Comparison of ENCODE assay signal across 34 cellular contexts in the genomic region with DNA sequence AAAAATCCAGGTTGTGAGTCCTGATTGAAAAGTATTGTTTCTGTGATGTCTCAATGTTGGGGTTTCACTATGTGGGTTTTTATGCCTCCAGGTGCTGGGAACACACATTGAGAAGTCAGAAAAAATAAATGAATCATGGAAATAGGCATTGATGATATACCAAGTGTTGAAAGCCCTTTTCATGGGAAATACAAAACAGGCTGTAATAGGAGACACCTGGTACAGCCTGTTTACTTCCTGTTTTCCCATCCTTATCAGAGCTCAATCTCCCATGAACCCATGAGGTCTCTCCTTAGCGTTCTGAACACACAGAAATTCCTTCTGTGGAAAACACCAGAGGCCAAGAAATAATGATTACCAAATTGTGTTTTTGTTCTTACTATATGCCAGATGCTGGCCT.
DNase-seq lines count a peak whose midpoint lies in the region; ATAC-seq and TF ChIP-seq lines count a peak whose summit lies in the region.
"Had no signal": no experiment of that assay in that cellular context is flagged by ENCODE, and none has a peak within 500 bp of the region (broad histone marks: within the 10 kb centered on the region; RNA-seq: fewer than 3 reads in every experiment).

No MANE protein-coding gene starts in this region.

- H3K4me1 ChIP-seq in lower lobe of right lung: no peaks in the 10 kb centered on the region
- H3K4me1 ChIP-seq: BLaER1, colonic mucosa, gastroesophageal sphincter, pancreas, spleen, stomach, vagina had no signal

- H3K4me3 ChIP-seq in HFF-Myc (replicated peaks; ENCODE audit: low read depth, low read length) (no peak overlapping the region), lower lobe of right lung (no peak overlapping the region)
- H3K4me3 ChIP-seq: BLaER1, cardiac muscle cell, colonic mucosa, gastroesophageal sphincter, MG63, pancreas, spleen, stomach, vagina had no signal

- intact Hi-C loops in lower lobe of right lung (cut with DNase I): no loop called here

- no peaks in the 10 kb centered on the region for H3K9me3 ChIP-seq in lower lobe of right lung
- H3K9me3 ChIP-seq: BLaER1, colonic mucosa, gastroesophageal sphincter, MG63, pancreas, spleen, stomach, vagina had no signal

- no peaks in the 10 kb centered on the region for H3K27me3 ChIP-seq in lower lobe of right lung (ENCODE audit: low read depth)
- H3K27me3 ChIP-seq: BLaER1, cardiac muscle cell, colonic mucosa, gastroesophageal sphincter, MG63, pancreas, spleen, stomach, vagina had no signal

- no peak for ATAC-seq in lower lobe of right lung
- ATAC-seq: effector memory CD8-positive, alpha-beta T cell; gastroesophageal sphincter; pancreas; right cardiac atrium; T-cell; WTC11 had no signal

- H3K27ac ChIP-seq in lower lobe of right lung: no peak overlapping the region
- H3K27ac ChIP-seq: BLaER1, cardiac muscle cell, colonic mucosa, gastroesophageal sphincter, pancreas, spleen, stomach, vagina had no signal

- no peaks in the 10 kb centered on the region for H3K36me3 ChIP-seq in lower lobe of right lung
- H3K36me3 ChIP-seq: BLaER1, cardiac muscle cell, colonic mucosa, gastroesophageal sphincter, MG63, pancreas, spleen, stomach, vagina had no signal

- in situ Hi-C loops in GM13976 (cut with MboI; ENCODE audit: low sequenced_read_pairs, unreplicated experiment): no loop called here

- DNase-seq in HFF-Myc (ENCODE audit: extremely low read depth, low read depth) (peak; percentile 5), SK-N-DZ (ENCODE audit: low spot score) (peak; percentile 8), fibroblast of peridontal ligament (ENCODE audit: extremely low read depth) (peak; percentile 12), pulmonary artery endothelial cell (ENCODE audit: low read depth, low spot score) (peak; percentile 1), NCI-H345 (lab: John Stamatoyannopoulos, UW) (no peak), GM13976 (ENCODE audit: low spot score) (no peak), lower lobe of right lung (no peak)
- DNase-seq: activated CD4-positive, alpha-beta T cell treated with anti-CD3 and anti-CD28 coated beads, Interleukin-2, amount 10 ng/mL, durations not matched to agents 24 days and 14 days; activated effector memory CD4-positive, alpha-beta T cell treated with Interleukin-2 at 50 U/mL for 16 hours; activated T-cell treated with anti-CD3 and anti-CD28 coated beads, Interleukin-2, amount 50 U/mL, for 1 hour; aorta; colonic mucosa; DMS153; effector memory CD8-positive, alpha-beta T cell; hippocampal formation; left cardiac atrium; mesenchymal stem cell; MG63; NCI-H1105; NCI-H2029 treated with DMSO at 0.1 percent for 48 hours; NCI-H2227 treated with DMSO at 0.1 percent for 48 hours; NCI-H774; pancreas; right cardiac atrium; spleen; stimulated activated CD4-positive, alpha-beta T cell treated with anti-CD3 and anti-CD28 coated beads, Interleukin-2, amount 100 ng/mL, for 24 hours; stimulated activated CD8-positive, alpha-beta memory T cell treated with anti-CD3 and anti-CD28 coated beads, Interleukin-4, amount 100 ng/mL, for 48 hours; stomach; T-cell had no signal

- TF ChIP-seq CTCF in HFF-Myc (IDR thresholded peaks at IDR 0.05; ENCODE audit: low read depth, low read length, missing control alignments): no peak
- no peak for TF ChIP-seq CTCF in GM13976 (IDR thresholded peaks at IDR 0.05; ENCODE audit: borderline replicate concordance, control extremely low read depth, extremely low read depth, insufficient read depth, missing control alignments)
- TF ChIP-seq CTCF in lower lobe of right lung (IDR thresholded peaks at IDR 0.05): no peak

Comparison
In these comparisons a context has a peak if more than half of its experiments do, and no peak if none do; other contexts are left out.
1. DNase-seq: peak in HFF-Myc (single experiment), SK-N-DZ (single experiment), fibroblast of peridontal ligament (single experiment) and pulmonary artery endothelial cell (single experiment); none in NCI-H345 (single experiment), GM13976 (single experiment) and lower lobe of right lung (single experiment).